ENCODE assay signal across 9 cellular contexts in the genomic region with DNA sequence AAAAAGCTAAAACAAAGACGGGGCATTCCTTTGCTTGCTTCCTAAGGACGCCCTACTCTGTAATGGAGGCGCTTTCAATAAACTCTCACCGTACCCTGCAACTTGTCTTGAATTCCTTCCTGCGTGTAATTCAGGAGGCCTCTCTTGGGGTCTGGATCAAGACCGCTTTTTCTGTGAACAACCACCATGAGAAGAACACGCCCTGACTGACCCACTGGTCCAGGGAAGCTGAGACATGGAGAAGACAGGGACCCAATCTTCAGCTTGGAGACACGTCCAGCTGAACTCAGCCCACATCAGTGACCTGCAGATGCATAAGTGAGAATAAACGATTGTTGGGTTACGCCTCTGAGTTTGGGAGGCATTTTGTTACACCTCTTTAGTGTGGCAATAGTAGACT. TPM values are rescaled to one million over a fixed set of nuclear protein-coding genes. Genes with fewer than 3 reads are reported as not detected.
DNase-seq lines count a peak whose midpoint lies in the region; ATAC-seq and TF ChIP-seq lines count a peak whose summit lies in the region.
"Had no signal": no experiment of that assay in that cellular context is flagged by ENCODE, and none has a peak within 500 bp of the region (broad histone marks: within the 10 kb centered on the region; RNA-seq: fewer than 3 reads in every experiment).

No MANE protein-coding gene starts in this region.

- no peak overlapping the region for H3K27ac Mint-ChIP-seq in T-helper 1 cell treated with Interleukin-12 subunit alpha and Interleukin-12 subunit beta and Interleukin-4 antibody, amounts not matched to agents 30 μg/mL and 1 μg/mL, for 36 hours
- no peak overlapping the region for H3K27ac Mint-ChIP-seq in glutamatergic neuron (ENCODE audit: unreplicated experiment)
- H3K27ac Mint-ChIP-seq in stimulated activated effector memory CD8-positive, alpha-beta T cell treated with anti-CD3 and anti-CD28 coated beads, Interleukin-12 subunit alpha, Interleukin-12 subunit beta, amount 100 ng/mL, for 72 hours, result peak overlapping the region; percentile 99

- ATAC-seq in stimulated activated effector memory CD8-positive, alpha-beta T cell treated with anti-CD3 and anti-CD28 coated beads, Interleukin-12 subunit alpha, Interleukin-12 subunit beta, amount 100 ng/mL, for 72 hours, result no peak
- ATAC-seq in activated CD4-positive, CD25-positive, alpha-beta regulatory T cell treated with anti-CD3 and anti-CD28 coated beads, Interleukin-2, amount 50 U/mL, for 24 hours, result no peak

- no peak for TF ChIP-seq CTCF in glutamatergic neuron (IDR thresholded peaks at IDR 0.05; ENCODE audit: partially characterized antibody, unreplicated experiment)

- peak overlapping the region; percentile 75 for H3K27ac ChIP-seq in SJSA1

- DNase-seq in T-helper 1 cell, result no peak
- no peak for DNase-seq in SJSA1 (ENCODE audit: low read depth in 1 of 2, low spot score in 2 of 2)
- DNase-seq in glutamatergic neuron, result no peak
- DNase-seq in stimulated activated effector memory CD8-positive, alpha-beta T cell treated with anti-CD3 and anti-CD28 coated beads, Interleukin-12 subunit alpha, Interleukin-12 subunit beta, amount 100 ng/mL, for 72 hours (ENCODE audit: low spot score in 2 of 2), result no peak
- DNase-seq in DMS79 (lab: John Stamatoyannopoulos, UW), result no peak
- DNase-seq in HCEC 1CT, result no peak

- no peaks in the 10 kb centered on the region for H3K9me3 Mint-ChIP-seq in T-helper 1 cell treated with Interleukin-12 subunit alpha and Interleukin-12 subunit beta and Interleukin-4 antibody, amounts not matched to agents 30 μg/mL and 1 μg/mL, for 36 hours
- peaks cover 4% of the 10 kb centered on the region for H3K9me3 Mint-ChIP-seq in glutamatergic neuron (ENCODE audit: unreplicated experiment)
- H3K9me3 Mint-ChIP-seq in stimulated activated effector memory CD8-positive, alpha-beta T cell treated with anti-CD3 and anti-CD28 coated beads, Interleukin-12 subunit alpha, Interleukin-12 subunit beta, amount 100 ng/mL, for 72 hours, result no peaks in the 10 kb centered on the region

- H3K36me3 ChIP-seq in SJSA1, result peaks cover 3% of the 10 kb centered on the region; the same call in 1 of the 2 replicates
- H3K36me3 ChIP-seq: ascending aorta had no signal

- H3K4me1 Mint-ChIP-seq in T-helper 1 cell treated with Interleukin-12 subunit alpha and Interleukin-12 subunit beta and Interleukin-4 antibody, amounts not matched to agents 30 μg/mL and 1 μg/mL, for 36 hours (ENCODE audit: low read depth), result peaks cover 14% of the 10 kb centered on the region
- H3K4me1 Mint-ChIP-seq in glutamatergic neuron (ENCODE audit: low read depth, unreplicated experiment), result peaks cover 4% of the 10 kb centered on the region
- peaks cover 18% of the 10 kb centered on the region for H3K4me1 Mint-ChIP-seq in stimulated activated effector memory CD8-positive, alpha-beta T cell treated with anti-CD3 and anti-CD28 coated beads, Interleukin-12 subunit alpha, Interleukin-12 subunit beta, amount 100 ng/mL, for 72 hours

- no peaks in the 10 kb centered on the region for H3K27me3 Mint-ChIP-seq in T-helper 1 cell treated with Interleukin-12 subunit alpha and Interleukin-12 subunit beta and Interleukin-4 antibody, amounts not matched to agents 30 μg/mL and 1 μg/mL, for 36 hours (ENCODE audit: low read depth)
- H3K27me3 Mint-ChIP-seq in glutamatergic neuron (ENCODE audit: unreplicated experiment), result peaks cover 3% of the 10 kb centered on the region

- H3K4me3 ChIP-seq in SJSA1, result peak overlapping the region; percentile 49; the same call in 1 of the 2 replicates

- H3K4me3 Mint-ChIP-seq in T-helper 1 cell treated with Interleukin-12 subunit alpha and Interleukin-12 subunit beta and Interleukin-4 antibody, amounts not matched to agents 30 μg/mL and 1 μg/mL, for 36 hours, result peak overlapping the region; percentile 97
- H3K4me3 Mint-ChIP-seq in glutamatergic neuron (ENCODE audit: unreplicated experiment), result peak overlapping the region; percentile 92
- H3K4me3 Mint-ChIP-seq in stimulated activated effector memory CD8-positive, alpha-beta T cell treated with anti-CD3 and anti-CD28 coated beads, Interleukin-12 subunit alpha, Interleukin-12 subunit beta, amount 100 ng/mL, for 72 hours, result peak overlapping the region; percentile 94

- no peaks in the 10 kb centered on the region for H3K27me3 ChIP-seq in SJSA1 (replicated peaks)
- H3K27me3 ChIP-seq: ascending aorta had no signal

- peaks cover 4% of the 10 kb centered on the region for H3K36me3 Mint-ChIP-seq in T-helper 1 cell treated with Interleukin-12 subunit alpha and Interleukin-12 subunit beta and Interleukin-4 antibody, amounts not matched to agents 30 μg/mL and 1 μg/mL, for 36 hours (ENCODE audit: low read depth)
- H3K36me3 Mint-ChIP-seq in glutamatergic neuron (ENCODE audit: unreplicated experiment), result peaks cover 2% of the 10 kb centered on the region
- peaks cover 8% of the 10 kb centered on the region for H3K36me3 Mint-ChIP-seq in stimulated activated effector memory CD8-positive, alpha-beta T cell treated with anti-CD3 and anti-CD28 coated beads, Interleukin-12 subunit alpha, Interleukin-12 subunit beta, amount 100 ng/mL, for 72 hours

- peaks cover 26% of the 10 kb centered on the region for H3K4me1 ChIP-seq in SJSA1 (replicated peaks)
- H3K4me1 ChIP-seq: ascending aorta had no signal

- no peaks in the 10 kb centered on the region for H3K9me3 ChIP-seq in SJSA1 (replicated peaks)
- H3K9me3 ChIP-seq: ascending aorta had no signal

RNA-seq across cellular contexts. Expression of a gene that starts 7.8 kb away (rescaled TPM):
- 150 and 202 TPM in 2 replicates for total RNA-seq in SJSA1 (2014; rRNA removed; shearing (Covaris generic))
- 155 TPM for total RNA-seq in glutamatergic neuron (ENCODE audit: unreplicated experiment)

RNA-seq across cellular contexts. Expression of a gene that starts 42.9 kb away (rescaled TPM):
- 13.3 and 42.8 TPM in 2 replicates for total RNA-seq in SJSA1 (2014; rRNA removed; shearing (Covaris generic))
- total RNA-seq in glutamatergic neuron (ENCODE audit: unreplicated experiment), result 16.5 TPM
